ENCODE assay signal across 2 cellular contexts in the genomic region with DNA sequence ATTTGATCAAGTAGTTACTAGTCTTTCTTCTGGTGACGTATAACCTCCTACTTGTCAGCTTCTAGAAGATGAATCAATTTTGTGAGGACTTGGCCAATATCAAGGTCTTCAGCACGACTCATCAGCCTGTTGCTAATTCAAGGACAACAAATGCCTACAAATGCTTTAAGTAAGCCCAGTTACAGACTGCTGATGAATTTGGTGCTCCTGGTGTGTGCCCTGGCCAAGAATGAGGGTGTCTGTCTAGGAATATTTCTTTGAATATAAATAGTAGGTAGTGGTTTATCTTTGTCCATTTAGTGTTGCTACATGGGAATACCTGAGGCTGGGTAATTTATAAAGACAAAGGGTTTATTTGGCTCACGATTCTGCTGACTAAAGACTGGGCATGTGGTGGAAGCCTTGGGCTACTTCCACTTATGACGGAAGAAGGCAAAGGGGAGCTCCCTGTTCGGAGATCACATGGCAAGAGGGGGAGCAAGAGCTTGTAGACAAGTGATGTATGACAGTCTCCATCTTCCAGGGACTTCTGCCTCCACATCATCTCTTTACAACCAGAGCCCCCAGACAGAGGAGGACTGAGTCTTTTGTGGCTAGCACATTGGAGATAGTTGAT.
TF ChIP-seq lines count a peak whose summit lies in the region.

No MANE protein-coding gene starts in this region.

TF ChIP-seq in neural cell, 6 proteins besides CTCF, POLR2A, EP300 and RAD21:
- TF ChIP-seq, protein P1, sequence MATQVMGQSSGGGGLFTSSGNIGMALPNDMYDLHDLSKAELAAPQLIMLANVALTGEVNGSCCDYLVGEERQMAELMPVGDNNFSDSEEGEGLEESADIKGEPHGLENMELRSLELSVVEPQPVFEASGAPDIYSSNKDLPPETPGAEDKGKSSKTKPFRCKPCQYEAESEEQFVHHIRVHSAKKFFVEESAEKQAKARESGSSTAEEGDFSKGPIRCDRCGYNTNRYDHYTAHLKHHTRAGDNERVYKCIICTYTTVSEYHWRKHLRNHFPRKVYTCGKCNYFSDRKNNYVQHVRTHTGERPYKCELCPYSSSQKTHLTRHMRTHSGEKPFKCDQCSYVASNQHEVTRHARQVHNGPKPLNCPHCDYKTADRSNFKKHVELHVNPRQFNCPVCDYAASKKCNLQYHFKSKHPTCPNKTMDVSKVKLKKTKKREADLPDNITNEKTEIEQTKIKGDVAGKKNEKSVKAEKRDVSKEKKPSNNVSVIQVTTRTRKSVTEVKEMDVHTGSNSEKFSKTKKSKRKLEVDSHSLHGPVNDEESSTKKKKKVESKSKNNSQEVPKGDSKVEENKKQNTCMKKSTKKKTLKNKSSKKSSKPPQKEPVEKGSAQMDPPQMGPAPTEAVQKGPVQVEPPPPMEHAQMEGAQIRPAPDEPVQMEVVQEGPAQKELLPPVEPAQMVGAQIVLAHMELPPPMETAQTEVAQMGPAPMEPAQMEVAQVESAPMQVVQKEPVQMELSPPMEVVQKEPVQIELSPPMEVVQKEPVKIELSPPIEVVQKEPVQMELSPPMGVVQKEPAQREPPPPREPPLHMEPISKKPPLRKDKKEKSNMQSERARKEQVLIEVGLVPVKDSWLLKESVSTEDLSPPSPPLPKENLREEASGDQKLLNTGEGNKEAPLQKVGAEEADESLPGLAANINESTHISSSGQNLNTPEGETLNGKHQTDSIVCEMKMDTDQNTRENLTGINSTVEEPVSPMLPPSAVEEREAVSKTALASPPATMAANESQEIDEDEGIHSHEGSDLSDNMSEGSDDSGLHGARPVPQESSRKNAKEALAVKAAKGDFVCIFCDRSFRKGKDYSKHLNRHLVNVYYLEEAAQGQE (IDR thresholded peaks at IDR 0.05; ENCODE audit: borderline replicate concordance): no peak
- TF ChIP-seq POLR2AphosphoS5 (IDR thresholded peaks at IDR 0.05) (no peak), MXI1 (conservative IDR thresholded peaks at IDR 0.05; ENCODE audit: poor library complexity, severe bottlenecking) (no peak), EZH2 (IDR thresholded peaks at IDR 0.05; ENCODE audit: borderline replicate concordance, insufficient read depth, low read length, poor library complexity, severe bottlenecking) (no peak), SMC3 (conservative IDR thresholded peaks at IDR 0.05; ENCODE audit: poor library complexity) (no peak), TAF1 (IDR thresholded peaks at IDR 0.05; ENCODE audit: low read depth) (no peak)

TF ChIP-seq in HepG2, 621 proteins besides CTCF, POLR2A, EP300 and RAD21 (continued from another document):
- TF ChIP-seq, protein P2, sequence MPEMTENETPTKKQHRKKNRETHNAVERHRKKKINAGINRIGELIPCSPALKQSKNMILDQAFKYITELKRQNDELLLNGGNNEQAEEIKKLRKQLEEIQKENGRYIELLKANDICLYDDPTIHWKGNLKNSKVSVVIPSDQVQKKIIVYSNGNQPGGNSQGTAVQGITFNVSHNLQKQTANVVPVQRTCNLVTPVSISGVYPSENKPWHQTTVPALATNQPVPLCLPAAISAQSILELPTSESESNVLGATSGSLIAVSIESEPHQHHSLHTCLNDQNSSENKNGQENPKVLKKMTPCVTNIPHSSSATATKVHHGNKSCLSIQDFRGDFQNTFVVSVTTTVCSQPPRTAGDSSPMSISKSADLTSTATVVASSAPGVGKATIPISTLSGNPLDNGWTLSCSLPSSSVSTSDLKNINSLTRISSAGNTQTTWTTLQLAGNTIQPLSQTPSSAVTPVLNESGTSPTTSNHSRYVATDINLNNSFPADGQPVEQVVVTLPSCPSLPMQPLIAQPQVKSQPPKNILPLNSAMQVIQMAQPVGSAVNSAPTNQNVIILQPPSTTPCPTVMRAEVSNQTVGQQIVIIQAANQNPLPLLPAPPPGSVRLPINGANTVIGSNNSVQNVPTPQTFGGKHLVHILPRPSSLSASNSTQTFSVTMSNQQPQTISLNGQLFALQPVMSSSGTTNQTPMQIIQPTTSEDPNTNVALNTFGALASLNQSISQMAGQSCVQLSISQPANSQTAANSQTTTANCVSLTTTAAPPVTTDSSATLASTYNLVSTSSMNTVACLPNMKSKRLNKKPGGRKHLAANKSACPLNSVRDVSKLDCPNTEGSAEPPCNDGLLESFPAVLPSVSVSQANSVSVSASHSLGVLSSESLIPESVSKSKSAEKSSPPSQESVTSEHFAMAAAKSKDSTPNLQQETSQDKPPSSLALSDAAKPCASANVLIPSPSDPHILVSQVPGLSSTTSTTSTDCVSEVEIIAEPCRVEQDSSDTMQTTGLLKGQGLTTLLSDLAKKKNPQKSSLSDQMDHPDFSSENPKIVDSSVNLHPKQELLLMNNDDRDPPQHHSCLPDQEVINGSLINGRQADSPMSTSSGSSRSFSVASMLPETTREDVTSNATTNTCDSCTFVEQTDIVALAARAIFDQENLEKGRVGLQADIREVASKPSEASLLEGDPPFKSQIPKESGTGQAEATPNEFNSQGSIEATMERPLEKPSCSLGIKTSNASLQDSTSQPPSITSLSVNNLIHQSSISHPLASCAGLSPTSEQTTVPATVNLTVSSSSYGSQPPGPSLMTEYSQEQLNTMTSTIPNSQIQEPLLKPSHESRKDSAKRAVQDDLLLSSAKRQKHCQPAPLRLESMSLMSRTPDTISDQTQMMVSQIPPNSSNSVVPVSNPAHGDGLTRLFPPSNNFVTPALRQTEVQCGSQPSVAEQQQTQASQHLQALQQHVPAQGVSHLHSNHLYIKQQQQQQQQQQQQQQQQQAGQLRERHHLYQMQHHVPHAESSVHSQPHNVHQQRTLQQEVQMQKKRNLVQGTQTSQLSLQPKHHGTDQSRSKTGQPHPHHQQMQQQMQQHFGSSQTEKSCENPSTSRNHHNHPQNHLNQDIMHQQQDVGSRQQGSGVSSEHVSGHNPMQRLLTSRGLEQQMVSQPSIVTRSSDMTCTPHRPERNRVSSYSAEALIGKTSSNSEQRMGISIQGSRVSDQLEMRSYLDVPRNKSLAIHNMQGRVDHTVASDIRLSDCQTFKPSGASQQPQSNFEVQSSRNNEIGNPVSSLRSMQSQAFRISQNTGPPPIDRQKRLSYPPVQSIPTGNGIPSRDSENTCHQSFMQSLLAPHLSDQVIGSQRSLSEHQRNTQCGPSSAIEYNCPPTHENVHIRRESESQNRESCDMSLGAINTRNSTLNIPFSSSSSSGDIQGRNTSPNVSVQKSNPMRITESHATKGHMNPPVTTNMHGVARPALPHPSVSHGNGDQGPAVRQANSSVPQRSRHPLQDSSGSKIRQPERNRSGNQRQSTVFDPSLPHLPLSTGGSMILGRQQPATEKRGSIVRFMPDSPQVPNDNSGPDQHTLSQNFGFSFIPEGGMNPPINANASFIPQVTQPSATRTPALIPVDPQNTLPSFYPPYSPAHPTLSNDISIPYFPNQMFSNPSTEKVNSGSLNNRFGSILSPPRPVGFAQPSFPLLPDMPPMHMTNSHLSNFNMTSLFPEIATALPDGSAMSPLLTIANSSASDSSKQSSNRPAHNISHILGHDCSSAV (CRISPR knock-in tag; IDR thresholded peaks at IDR 0.05; ENCODE audit: borderline replicate concordance): no peak
- TF ChIP-seq YEATS4 (CRISPR knock-in tag; IDR thresholded peaks at IDR 0.05; ENCODE audit: borderline replicate concordance) (no peak), SAP130 (CRISPR knock-in tag; IDR thresholded peaks at IDR 0.05; ENCODE audit: low read depth) (no peak), SNRNP70 (IDR thresholded peaks at IDR 0.05; ENCODE audit: low read depth, low read length) (no peak), PCBP2 (optimal IDR thresholded peaks at IDR 0.05; ENCODE audit: low read depth, low read length, poor library complexity, severe bottlenecking) (no peak), KLF13 (CRISPR knock-in tag; IDR thresholded peaks at IDR 0.05) (no peak)
- TF ChIP-seq, protein P3, sequence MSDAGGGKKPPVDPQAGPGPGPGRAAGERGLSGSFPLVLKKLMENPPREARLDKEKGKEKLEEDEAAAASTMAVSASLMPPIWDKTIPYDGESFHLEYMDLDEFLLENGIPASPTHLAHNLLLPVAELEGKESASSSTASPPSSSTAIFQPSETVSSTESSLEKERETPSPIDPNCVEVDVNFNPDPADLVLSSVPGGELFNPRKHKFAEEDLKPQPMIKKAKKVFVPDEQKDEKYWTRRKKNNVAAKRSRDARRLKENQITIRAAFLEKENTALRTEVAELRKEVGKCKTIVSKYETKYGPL (CRISPR knock-in tag; IDR thresholded peaks at IDR 0.05): no peak
- TF ChIP-seq, protein P4, sequence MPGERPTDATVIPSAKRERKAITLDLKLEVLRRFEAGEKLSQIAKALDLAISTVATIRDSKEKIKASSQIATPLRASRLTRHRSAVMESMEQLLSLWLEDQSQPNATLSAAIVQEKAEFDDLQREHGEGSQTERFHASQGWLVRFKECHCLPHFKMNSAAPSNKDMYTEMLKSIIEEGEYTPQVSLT (CRISPR knock-in tag; IDR thresholded peaks at IDR 0.05; ENCODE audit: borderline replicate concordance, low read depth): no peak
